15 cellular contexts compared by ENCODE assay signal in the genomic region with DNA sequence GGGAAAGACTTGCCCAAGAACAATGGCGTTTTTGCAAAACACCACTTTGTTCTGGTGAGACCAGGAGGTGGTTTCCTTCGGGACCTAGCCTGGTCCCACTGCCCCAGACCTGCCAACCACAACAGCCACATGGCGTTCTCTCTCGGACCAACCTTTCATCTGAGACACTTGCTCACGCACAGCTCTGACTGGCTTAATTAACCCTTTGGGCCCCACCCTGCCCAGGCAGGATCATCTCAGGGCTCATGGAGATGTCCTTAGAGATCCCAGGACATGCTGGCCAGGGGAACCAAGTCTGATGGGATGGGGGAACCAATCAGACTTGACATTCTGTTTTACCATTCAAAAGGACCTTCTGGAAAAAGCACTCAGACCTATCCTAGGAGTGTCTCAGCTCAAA.
"Had no signal": no experiment of that assay in that cellular context is flagged by ENCODE, and none has a peak within 500 bp of the region (broad histone marks: within the 10 kb centered on the region; RNA-seq: fewer than 3 reads in every experiment).

No MANE protein-coding gene starts in this region.

- H3K4me1 ChIP-seq: colonic mucosa had no signal

- H3K27ac Mint-ChIP-seq: activated CD4-positive, alpha-beta memory T cell treated with anti-CD3 and anti-CD28 coated beads for 36 hours; activated naive CD8-positive, alpha-beta T cell had no signal

- H3K79me2 ChIP-seq: parathyroid adenoma had no signal

- ATAC-seq: activated T-cell treated with anti-CD3 and anti-CD28 coated beads, Interleukin-2, amount 50 U/mL, for 4 hours had no signal

- H3K36me3 ChIP-seq: colonic mucosa, tibial nerve had no signal

- H3K9me3 Mint-ChIP-seq: activated CD4-positive, alpha-beta memory T cell treated with anti-CD3 and anti-CD28 coated beads for 36 hours; activated T-cell treated with anti-CD3 and anti-CD28 coated beads, Interleukin-2, amount 50 U/mL, for 4 hours had no signal

- H3K4me3 ChIP-seq: colonic mucosa, tibial nerve had no signal

- H3K9ac ChIP-seq: parathyroid adenoma had no signal

- H3K4me3 Mint-ChIP-seq: activated CD4-positive, alpha-beta memory T cell treated with anti-CD3 and anti-CD28 coated beads for 36 hours; activated naive CD8-positive, alpha-beta T cell; activated T-cell treated with anti-CD3 and anti-CD28 coated beads, Interleukin-2, amount 50 U/mL, for 4 hours had no signal

- H3K36me3 Mint-ChIP-seq: activated CD4-positive, alpha-beta memory T cell treated with anti-CD3 and anti-CD28 coated beads for 36 hours; activated naive CD8-positive, alpha-beta T cell had no signal

- H3K27ac ChIP-seq: colonic mucosa, parathyroid adenoma had no signal

- DNase-seq: activated CD4-positive, alpha-beta memory T cell treated with anti-CD3 and anti-CD28 coated beads for 36 hours; activated effector memory CD4-positive, alpha-beta T cell treated with anti-CD3 and anti-CD28 coated beads, Interleukin-2, amount 50 U/mL, for 16 hours; activated T-cell treated with anti-CD3 and anti-CD28 coated beads, Interleukin-2, amount 50 U/mL, for 4 hours; amniotic stem cell; central memory CD4-positive, alpha-beta T cell; colonic mucosa; glutamatergic neuron; stimulated activated CD4-positive, alpha-beta T cell treated with anti-CD3 and anti-CD28 coated beads, Interleukin-15, amount 100 ng/mL, for 24 hours; stimulated activated CD4-positive, alpha-beta T cell treated with anti-CD3 and anti-CD28 coated beads, Interleukin-4, amount 100 ng/mL, for 4 hours; stimulated activated CD8-positive, alpha-beta memory T cell treated with anti-CD3 and anti-CD28 coated beads, Interleukin-4, amount 100 ng/mL, for 48 hours; stimulated activated naive CD4-positive, alpha-beta T cell treated with Interleukin-2 at 50 U/mL for 16 hours; substantia nigra had no signal

- H2AFZ ChIP-seq: parathyroid adenoma had no signal

- H3K9me3 ChIP-seq: colonic mucosa, tibial nerve had no signal

- H3K27me3 ChIP-seq: colonic mucosa, tibial nerve had no signal
